ENCODE assay signal across 22 cellular contexts in genomic region chr22:49622241-49623105, GRCh38.
DNase-seq lines count a peak whose midpoint lies in the region; ATAC-seq, FAIRE-seq and TF ChIP-seq lines count a peak whose summit lies in the region.
"Had no signal": no experiment of that assay in that cellular context is flagged by ENCODE, and none has a peak within 500 bp of the region (broad histone marks: within the 10 kb centered on the region; RNA-seq: fewer than 3 reads in every experiment).

No MANE protein-coding gene starts in this region.

- peak overlapping the region; percentile 78 for H3K14ac ChIP-seq in neuronal stem cell (ENCODE audit: low read length)

- no peak overlapping the region for H3K4me2 ChIP-seq in HepG2 (ENCODE audit: low read depth, low read length)
- no peak overlapping the region for H3K4me2 ChIP-seq in neuronal stem cell (ENCODE audit: insufficient read depth, low read length, poor library complexity, severe bottlenecking)
- H3K4me2 ChIP-seq: GM23338, KMS-11, PC-9 had no signal

- H3K4me3 ChIP-seq in right lobe of liver (no peak overlapping the region), HepG2 (replicated peaks in 1 of 3; ENCODE audit: insufficient read depth in 1 of 3, low read depth in 2 of 3, low read length in 3 of 3) (no peak overlapping the region), neuronal stem cell (ENCODE audit: low read length in 2 of 2) (no peak overlapping the region), foreskin fibroblast (ENCODE audit: low read depth in 1 of 2, low read length in 2 of 2) (no peak overlapping the region), brain microvascular endothelial cell (ENCODE audit: low read depth, low read length) (no peak overlapping the region)
- H3K4me3 ChIP-seq: GM23338, PC-9 had no signal

- POLR2A ChIA-PET in HepG2 (lab: Yijun Ruan, JAX), result no interaction called here

- H4K20me1 ChIP-seq in HepG2 (ENCODE audit: insufficient read depth, low read length), result peaks cover 3% of the 10 kb centered on the region; the same call in 1 of the 2 replicates

- peak overlapping the region; percentile 98 for H2BK12ac ChIP-seq in neuronal stem cell (ENCODE audit: low read length)

- no peak overlapping the region for H4K91ac ChIP-seq in neuronal stem cell (ENCODE audit: low read depth, low read length, poor library complexity)

- TF ChIP-seq POLR2A in right lobe of liver (IDR thresholded peaks at IDR 0.05) (no peak), HepG2 (IDR thresholded peaks at IDR 0.05; ENCODE audit: insufficient read depth in 1 of 2, low read depth in 2 of 2, low read length in 2 of 2) (no peak)

- no peak for TF ChIP-seq CTCF in right lobe of liver (IDR thresholded peaks at IDR 0.05)
- TF ChIP-seq CTCF in HepG2 (CRISPR knock-in tag; IDR thresholded peaks at IDR 0.05), result no peak
- no peak for TF ChIP-seq CTCF in foreskin fibroblast (IDR thresholded peaks at IDR 0.05; ENCODE audit: low read depth, low read length)
- no peak for TF ChIP-seq CTCF in brain microvascular endothelial cell (IDR thresholded peaks at IDR 0.05; ENCODE audit: low read depth, low read length, missing control alignments)

- peak overlapping the region; percentile 18 for H3K4ac ChIP-seq in neuronal stem cell (ENCODE audit: low read length)

- H3K23ac ChIP-seq in neuronal stem cell (ENCODE audit: low read depth, low read length, poor library complexity), result peak overlapping the region; percentile 2

- H4K8ac ChIP-seq in neuronal stem cell (ENCODE audit: low read depth, low read length), result no peak overlapping the region

- H2BK15ac ChIP-seq in neuronal stem cell (ENCODE audit: low read length), result peak overlapping the region; percentile 3

- TF ChIP-seq RAD21 in HepG2 (CRISPR knock-in tag; IDR thresholded peaks at IDR 0.05), result no peak

- H3K79me1 ChIP-seq in neuronal stem cell (ENCODE audit: low read depth, low read length), result peaks cover 1% of the 10 kb centered on the region

- no peak for FAIRE-seq in HepG2 (lab: Jason Lieb, UNC)

- H3K18ac ChIP-seq in neuronal stem cell (ENCODE audit: low read length), result peak overlapping the region; percentile 78

- no peak overlapping the region for H2BK5ac ChIP-seq in neuronal stem cell (ENCODE audit: low read length)

- 61% methylated on average over 5 of the region's 29 CpGs for WGBS in right lobe of liver (ENCODE audit: insufficient coverage, low coverage, low lambda C conversion rate, missing lambda C conversion rate)
- 0% methylated on average over 8 of the region's 29 CpGs for WGBS in HepG2 (ENCODE audit: low lambda C conversion rate)
- WGBS in neuronal stem cell (ENCODE audit: extremely low coverage in 2 of 2, insufficient read length in 2 of 2, insufficient replicate concordance in 1 of 2), 2 donors, result no CpG with 5 or more reads among the region's 29 CpGs

- H2BK120ac ChIP-seq in neuronal stem cell (ENCODE audit: low read depth, low read length), result peak overlapping the region; percentile 40

- H3K9ac ChIP-seq in HepG2 (ENCODE audit: insufficient read depth, low read depth, low read length), result no peak overlapping the region
- H3K9ac ChIP-seq in neuronal stem cell (ENCODE audit: low read depth, low read length, poor library complexity), result no peak overlapping the region
- H3K9ac ChIP-seq: KMS-11 had no signal

- H3K79me2 ChIP-seq in HepG2 (ENCODE audit: insufficient read depth, low read length), result no peaks in the 10 kb centered on the region

- in situ Hi-C loops in HepG2 (cut with HindIII; ENCODE audit: extremely low pct_ligation_motif_present, low pct_unique_long_range_greater_than_20kb) (no loop called here), brain microvascular endothelial cell (cut with HindIII; ENCODE audit: low pct_ligation_motif_present, low sequenced_read_pairs) (no loop called here)

- BruUV-seq in HepG2 (replicated peaks; lab: Mats Ljungman, UMichigan), result no TSS peak

- intact Hi-C loops in right lobe of liver (cut with DNase I) (no loop called here), HepG2 (cut with micrococcal nuclease; ENCODE audit: unreplicated experiment) (no loop called here), left cardiac atrium (cut with DNase I) (no loop called here)

- H3K4me1 ChIP-seq in right lobe of liver (no peaks in the 10 kb centered on the region), HepG2 (ENCODE audit: insufficient read depth, low read length) (no peaks in the 10 kb centered on the region), neuronal stem cell (ENCODE audit: control insufficient read depth in 2 of 2, insufficient read depth in 1 of 2, low read depth in 1 of 2, low read length in 2 of 2) (peaks cover 0 to 12% of the 10 kb centered on the region in 2 donors)

- no peak overlapping the region for H2AFZ ChIP-seq in HepG2 (ENCODE audit: low read length)
- no peak overlapping the region for H2AFZ ChIP-seq in neuronal stem cell (ENCODE audit: low read length)
- H2AFZ ChIP-seq: GM23338, PC-9 had no signal

- H2AK5ac ChIP-seq in neuronal stem cell (ENCODE audit: low read depth, low read length), result peak overlapping the region; percentile 99

- ATAC-seq in right lobe of liver (no peak), HepG2 (no peak), left cardiac atrium (no peak)
- ATAC-seq: GM23338 had no signal

- H3K27me3 ChIP-seq in right lobe of liver, result no peaks in the 10 kb centered on the region
- H3K27me3 ChIP-seq in HepG2 (ENCODE audit: control insufficient read depth in 1 of 2, insufficient read depth in 2 of 2, low read length in 2 of 2), result peaks cover 20 to 66% of the 10 kb centered on the region in 2 experiments
- H3K27me3 ChIP-seq in neuronal stem cell (ENCODE audit: control insufficient read depth in 3 of 3, insufficient read depth in 3 of 3, low read depth in 1 of 3, low read length in 3 of 3), result peaks cover 0 to 47% (median 0%) of the 10 kb centered on the region in 3 experiments
- H3K27me3 ChIP-seq in brain microvascular endothelial cell (replicated peaks), result no peaks in the 10 kb centered on the region

- no peaks in the 10 kb centered on the region for H3K36me3 ChIP-seq in right lobe of liver
- no peaks in the 10 kb centered on the region for H3K36me3 ChIP-seq in HepG2 (replicated peaks in 1 of 2; ENCODE audit: control insufficient read depth in 1 of 2, insufficient read depth in 2 of 2, low read length in 2 of 2)
- no peaks in the 10 kb centered on the region for H3K36me3 ChIP-seq in neuronal stem cell (replicated peaks in 1 of 2; ENCODE audit: control insufficient read depth in 2 of 2, insufficient read depth in 2 of 2, low read length in 2 of 2)
- no peaks in the 10 kb centered on the region for H3K36me3 ChIP-seq in brain microvascular endothelial cell (replicated peaks)

- H3K27ac ChIP-seq in right lobe of liver, result no peak overlapping the region
- no peak overlapping the region for H3K27ac ChIP-seq in HepG2 (ENCODE audit: extremely low read length, insufficient read depth, low read length)
- no peak overlapping the region for H3K27ac ChIP-seq in neuronal stem cell (replicated peaks; ENCODE audit: low read length)
- H3K27ac ChIP-seq in brain microvascular endothelial cell, result no peak overlapping the region
- H3K27ac ChIP-seq: KMS-11, PC-9 had no signal

- CTCF ChIA-PET in HepG2 (lab: Yijun Ruan, JAX; ENCODE audit: low intra/inter-chr PET ratio, low total read pairs), result no interaction called here

- TF ChIP-seq EP300 in HepG2 (IDR thresholded peaks at IDR 0.05; ENCODE audit: low read depth in 2 of 2, low read length in 2 of 2), result no peak
- no peak for TF ChIP-seq EP300 in HepG2 (CRISPR knock-in tag; IDR thresholded peaks at IDR 0.05; ENCODE audit: borderline replicate concordance)

- DNase-seq in right lobe of liver (peak in 2 of 3 donors; percentile 16 to 47), HepG2 (ENCODE audit: low spot score) (no peak), left cardiac atrium (peak; percentile 7), neuronal stem cell (ENCODE audit: low spot score) (no peak), foreskin fibroblast (no peak), brain microvascular endothelial cell (no peak), HuH-7.5 (ENCODE audit: low spot score) (no peak)
- DNase-seq: C1 segment of cervical spinal cord; CD4-positive, alpha-beta memory T cell; COR-L47; DMS53; H9; HFFc6; NCI-H1048; NCI-H1417; NCI-H1694; NCI-H2029 treated with DMSO at 0.1 percent for 48 hours; NCI-H526 treated with DMSO at 0.1 percent for 48 hours; PC-9; SHP77 treated with DMSO at 0.1 percent for 48 hours had no signal

- no peaks in the 10 kb centered on the region for H3K9me3 ChIP-seq in right lobe of liver
- H3K9me3 ChIP-seq in HepG2 (ENCODE audit: low read length), result no peaks in the 10 kb centered on the region
- peaks cover 0 to 1% of the 10 kb centered on the region in 2 donors for H3K9me3 ChIP-seq in neuronal stem cell (replicated peaks in 1 of 2; ENCODE audit: control insufficient read depth in 2 of 2, insufficient read depth in 1 of 2, low read depth in 1 of 2, low read length in 2 of 2)

TF ChIP-seq in HepG2, 621 proteins besides CTCF, POLR2A, EP300 and RAD21:
- no peak for TF ChIP-seq ZNF879 (CRISPR knock-in tag; IDR thresholded peaks at IDR 0.05)

Comparison
In these comparisons a context has a peak if more than half of its experiments do, and no peak if none do; other contexts are left out.
1. DNase-seq: peak in right lobe of liver (2 of 3) and left cardiac atrium (single experiment); none in HepG2 (single experiment), neuronal stem cell (single experiment), foreskin fibroblast (0 of 2), brain microvascular endothelial cell (single experiment) and HuH-7.5 (single experiment).